ENCODE assay signal across 17 cellular contexts in genomic region chr9:16542290-16542689, GRCh38.
DNase-seq lines count a peak whose midpoint lies in the region; TF ChIP-seq lines count a peak whose summit lies in the region.
"Had no signal": no experiment of that assay in that cellular context is flagged by ENCODE, and none has a peak within 500 bp of the region (broad histone marks: within the 10 kb centered on the region; RNA-seq: fewer than 3 reads in every experiment).

No MANE protein-coding gene starts in this region.

- DNase-seq in GM12865 (ENCODE audit: low read depth) (peak; percentile 21), M059J (ENCODE audit: low read depth) (peak; percentile 88), fibroblast of pulmonary artery (ENCODE audit: low read depth) (peak; percentile 20), osteoblast (ENCODE audit: insufficient read length, low spot score, missing footprints) (no peak), NCI-H226 (no peak), suprapubic skin (ENCODE audit: low spot score in 2 of 2) (no peak), cerebellar cortex (ENCODE audit: low spot score) (no peak)
- DNase-seq in activated T-helper 2 cell treated with anti-CD3 and anti-CD28 coated beads, Interferon-gamma antibody, Interleukin-2, Interleukin-4, amounts not matched to agents 10 μg/mL and 5 μg/mL and 100 μg/mL, durations not matched to agents 14 hours and 24 hours and 36 hours (ENCODE audit: low spot score): no peak
- DNase-seq: Calu3; CD8-positive, alpha-beta T cell; GF-D8; H7; NCI-H1105 treated with DMSO at 0.1 percent for 48 hours; NCI-H1694 treated with DMSO at 0.1 percent for 48 hours; NCI-H510A treated with DMSO at 0.1 percent for 48 hours; NCI-H774; SHP77 had no signal

- H3K27ac ChIP-seq in osteoblast (ENCODE audit: low read depth, low read length) (peak overlapping the region; percentile 73), suprapubic skin (no peak overlapping the region)

- H3K4me1 ChIP-seq in osteoblast (ENCODE audit: insufficient read depth, low read length) (peaks cover 30% of the 10 kb centered on the region), suprapubic skin (peaks cover 5% of the 10 kb centered on the region)

- intact Hi-C loops in activated T-helper 2 cell treated with anti-CD3 and anti-CD28 coated beads, Interferon-gamma antibody, Interleukin-2, Interleukin-4, amounts not matched to agents 10 μg/mL and 5 μg/mL and 100 μg/mL, durations not matched to agents 14 hours and 24 hours and 36 hours (cut with micrococcal nuclease): no loop called here

- H3K27me3 ChIP-seq in osteoblast (ENCODE audit: insufficient read depth, low read length) (no peaks in the 10 kb centered on the region), suprapubic skin (no peaks in the 10 kb centered on the region)

- TF ChIP-seq POLR2A in suprapubic skin (IDR thresholded peaks at IDR 0.05): no peak

- 64% methylated on average over 1 of the region's 1 CpG for WGBS in suprapubic skin

- H3K4me1 Mint-ChIP-seq in activated T-helper 2 cell treated with anti-CD3 and anti-CD28 coated beads, Interferon-gamma antibody, Interleukin-2, Interleukin-4, amounts not matched to agents 10 μg/mL and 5 μg/mL and 100 μg/mL, durations not matched to agents 14 hours and 24 hours and 36 hours (ENCODE audit: low read depth): no peaks in the 10 kb centered on the region

- no peaks in the 10 kb centered on the region for H3K27me3 Mint-ChIP-seq in activated T-helper 2 cell treated with anti-CD3 and anti-CD28 coated beads, Interferon-gamma antibody, Interleukin-2, Interleukin-4, amounts not matched to agents 10 μg/mL and 5 μg/mL and 100 μg/mL, durations not matched to agents 14 hours and 24 hours and 36 hours (ENCODE audit: low read depth)

- H2AFZ ChIP-seq in osteoblast (ENCODE audit: low read length): no peak overlapping the region

- no peak overlapping the region for H3K27ac Mint-ChIP-seq in activated T-helper 2 cell treated with anti-CD3 and anti-CD28 coated beads, Interferon-gamma antibody, Interleukin-2, Interleukin-4, amounts not matched to agents 10 μg/mL and 5 μg/mL and 100 μg/mL, durations not matched to agents 14 hours and 24 hours and 36 hours
- H3K27ac Mint-ChIP-seq: CD8-positive, alpha-beta T cell had no signal

- H3K79me2 ChIP-seq in osteoblast (ENCODE audit: insufficient read depth, low read length): peaks cover 28% of the 10 kb centered on the region

- H3K36me3 Mint-ChIP-seq in activated T-helper 2 cell treated with anti-CD3 and anti-CD28 coated beads, Interferon-gamma antibody, Interleukin-2, Interleukin-4, amounts not matched to agents 10 μg/mL and 5 μg/mL and 100 μg/mL, durations not matched to agents 14 hours and 24 hours and 36 hours (ENCODE audit: low read depth): no peaks in the 10 kb centered on the region
- H3K36me3 Mint-ChIP-seq: CD8-positive, alpha-beta T cell had no signal

- no peak overlapping the region for H3K4me3 ChIP-seq in GM12865 (ENCODE audit: low read depth, low read length)
- H3K4me3 ChIP-seq in fibroblast of pulmonary artery (replicated peaks; ENCODE audit: low read depth, low read length): no peak overlapping the region
- H3K4me3 ChIP-seq in osteoblast (ENCODE audit: insufficient read depth, low read length): no peak overlapping the region
- no peak overlapping the region for H3K4me3 ChIP-seq in suprapubic skin

- no peaks in the 10 kb centered on the region for H3K9me3 ChIP-seq in osteoblast (ENCODE audit: low read depth, low read length)
- no peaks in the 10 kb centered on the region for H3K9me3 ChIP-seq in suprapubic skin

- no peaks in the 10 kb centered on the region for H4K20me1 ChIP-seq in osteoblast (ENCODE audit: insufficient read depth, low read length)

- H3K4me2 ChIP-seq in osteoblast (ENCODE audit: insufficient read depth, low read length): peak overlapping the region; percentile 66

- H3K36me3 ChIP-seq in osteoblast (ENCODE audit: insufficient read depth, low read length) (peaks cover 5% of the 10 kb centered on the region), suprapubic skin (no peaks in the 10 kb centered on the region)

- H3K4me3 Mint-ChIP-seq in activated T-helper 2 cell treated with anti-CD3 and anti-CD28 coated beads, Interferon-gamma antibody, Interleukin-2, Interleukin-4, amounts not matched to agents 10 μg/mL and 5 μg/mL and 100 μg/mL, durations not matched to agents 14 hours and 24 hours and 36 hours (ENCODE audit: low read depth): no peak overlapping the region
- H3K4me3 Mint-ChIP-seq: CD8-positive, alpha-beta T cell had no signal

- TF ChIP-seq EP300 in suprapubic skin (IDR thresholded peaks at IDR 0.05): no peak

- no peak for TF ChIP-seq CTCF in GM12865 (IDR thresholded peaks at IDR 0.05; ENCODE audit: insufficient read depth, low read depth, low read length, missing control alignments)
- TF ChIP-seq CTCF in fibroblast of pulmonary artery (IDR thresholded peaks at IDR 0.05; ENCODE audit: low read length, missing control alignments): no peak
- TF ChIP-seq CTCF in osteoblast (IDR thresholded peaks at IDR 0.05; ENCODE audit: extremely low read depth, low read depth, low read length): no peak
- TF ChIP-seq CTCF in suprapubic skin (IDR thresholded peaks at IDR 0.05): no peak

- H3K9me3 Mint-ChIP-seq in activated T-helper 2 cell treated with anti-CD3 and anti-CD28 coated beads, Interferon-gamma antibody, Interleukin-2, Interleukin-4, amounts not matched to agents 10 μg/mL and 5 μg/mL and 100 μg/mL, durations not matched to agents 14 hours and 24 hours and 36 hours: no peaks in the 10 kb centered on the region
- H3K9me3 Mint-ChIP-seq: CD8-positive, alpha-beta T cell had no signal

Comparison
In these comparisons a context has a peak if more than half of its experiments do, and no peak if none do; other contexts are left out.
1. DNase-seq: peak in GM12865 (single experiment), M059J (single experiment) and fibroblast of pulmonary artery (single experiment); none in osteoblast (single experiment), NCI-H226 (single experiment), activated T-helper 2 cell treated with anti-CD3 and anti-CD28 coated beads, Interferon-gamma antibody, Interleukin-2, Interleukin-4, amounts not matched to agents 10 μg/mL and 5 μg/mL and 100 μg/mL, durations not matched to agents 14 hours and 24 hours and 36 hours (single experiment), suprapubic skin (0 of 2) and cerebellar cortex (single experiment).